15 cellular contexts compared by ENCODE assay signal in the genomic region with DNA sequence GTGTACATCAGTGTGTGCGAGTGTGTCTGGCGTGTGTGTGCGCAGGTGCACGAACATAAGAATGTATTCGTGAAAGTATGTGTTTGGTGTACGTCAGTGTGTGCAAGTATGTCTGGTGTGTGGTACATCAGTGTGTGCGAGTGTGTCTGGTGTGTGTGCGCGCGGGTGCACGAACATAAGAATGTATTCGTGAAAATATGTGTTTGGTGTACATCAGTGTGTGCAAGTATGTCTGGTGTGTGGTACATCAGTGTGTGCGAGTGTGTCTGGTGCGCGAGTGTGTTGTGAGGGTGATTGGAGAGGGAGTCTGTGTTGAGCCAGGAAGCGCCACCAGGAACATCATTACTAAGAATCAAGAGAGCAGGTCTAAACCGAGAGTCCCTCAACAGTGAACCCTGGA.
A peak's percentile ranks its signal among the peaks of the same experiment; 100 is the strongest.
DNase-seq lines count a peak whose midpoint lies in the region; ATAC-seq and TF ChIP-seq lines count a peak whose summit lies in the region.
"Had no signal": no experiment of that assay in that cellular context is flagged by ENCODE, and none has a peak within 500 bp of the region (broad histone marks: within the 10 kb centered on the region; RNA-seq: fewer than 3 reads in every experiment).

No MANE protein-coding gene starts in this region.

- no peak for TF ChIP-seq EP300 in stomach (IDR thresholded peaks at IDR 0.05)

- WGBS in stomach, 5 donors, result 82 to 86% (median 85%) methylated on average over 17 of the region's 17 CpGs

- peak overlapping the region; percentile 32 for H3K9ac ChIP-seq in SK-N-MC (ENCODE audit: insufficient read length)
- H3K9ac ChIP-seq: BLaER1 treated with 17β-estradiol and CSF1 and Interleukin-3, amounts not matched to agents 10 nM and 100 nM had no signal

- H3K36me3 Mint-ChIP-seq in activated CD8-positive, alpha-beta memory T cell treated with anti-CD3 and anti-CD28 coated beads, Interleukin-2, amount 10 ng/mL, durations not matched to agents 7 days and 5 days, result no peaks in the 10 kb centered on the region

- intact Hi-C loops in stomach (cut with DNase I; ENCODE audit: low total_unique reads), result no loop called here
- intact Hi-C loops in posterior vena cava (cut with DNase I), result no loop called here

- no peaks in the 10 kb centered on the region for H3K27me3 Mint-ChIP-seq in activated CD8-positive, alpha-beta memory T cell treated with anti-CD3 and anti-CD28 coated beads, Interleukin-2, amount 10 ng/mL, durations not matched to agents 7 days and 5 days

- H3K4me3 ChIP-seq in SK-N-MC (no peak overlapping the region), stomach (no peak overlapping the region)
- H3K4me3 ChIP-seq: BLaER1 treated with 17β-estradiol and CSF1 and Interleukin-3, amounts not matched to agents 10 nM and 100 nM; K562; PC-9 had no signal

- H3K4me1 Mint-ChIP-seq in activated CD8-positive, alpha-beta memory T cell treated with anti-CD3 and anti-CD28 coated beads, Interleukin-2, amount 10 ng/mL, durations not matched to agents 7 days and 5 days, result peaks cover 10% of the 10 kb centered on the region

- no peak overlapping the region for H3K27ac Mint-ChIP-seq in activated CD8-positive, alpha-beta memory T cell treated with anti-CD3 and anti-CD28 coated beads, Interleukin-2, amount 10 ng/mL, durations not matched to agents 7 days and 5 days

- H3K4me1 ChIP-seq in stomach, result peaks cover 0 to 6% (median 0%) of the 10 kb centered on the region in 4 donors

- TF ChIP-seq CTCF in stomach (IDR thresholded peaks at IDR 0.05), result no peak

- no peaks in the 10 kb centered on the region for H3K27me3 ChIP-seq in stomach
- H3K27me3 ChIP-seq: BLaER1 treated with 17β-estradiol and CSF1 and Interleukin-3, amounts not matched to agents 10 nM and 100 nM had no signal

- no peak for ATAC-seq in activated CD8-positive, alpha-beta memory T cell treated with anti-CD3 and anti-CD28 coated beads, Interleukin-2, amount 10 ng/mL, durations not matched to agents 7 days and 5 days
- ATAC-seq in HG03520 (IDR thresholded peaks at IDR 0.05; ENCODE audit: unreplicated experiment), result no peak
- ATAC-seq: K562 had no signal

- H3K9me3 Mint-ChIP-seq in activated CD8-positive, alpha-beta memory T cell treated with anti-CD3 and anti-CD28 coated beads, Interleukin-2, amount 10 ng/mL, durations not matched to agents 7 days and 5 days (ENCODE audit: low read depth), result no peaks in the 10 kb centered on the region

- no peak overlapping the region for H3K27ac ChIP-seq in SK-N-MC
- no peak overlapping the region for H3K27ac ChIP-seq in stomach
- H3K27ac ChIP-seq: BLaER1 treated with 17β-estradiol and CSF1 and Interleukin-3, amounts not matched to agents 10 nM and 100 nM; PC-9 had no signal

- CTCF ChIA-PET in activated CD8-positive, alpha-beta memory T cell treated with anti-CD3 and anti-CD28 coated beads, Interleukin-2, amount 10 ng/mL, durations not matched to agents 7 days and 5 days (lab: Charles Lee), result no interaction called here

- DNase-seq in activated CD8-positive, alpha-beta memory T cell treated with anti-CD3 and anti-CD28 coated beads for 24 hours, result peak; percentile 21
- DNase-seq in activated CD8-positive, alpha-beta memory T cell treated with anti-CD3 and anti-CD28 coated beads, Interleukin-2, amount 10 ng/mL, durations not matched to agents 7 days and 5 days, result no peak
- DNase-seq in SK-N-MC (ENCODE audit: low read depth, low spot score) (no peak), mesenteric fat pad (ENCODE audit: low spot score) (peak; percentile 35), stomach (peak; percentile 15), dedifferentiated amniotic fluid mesenchymal stem cell (ENCODE audit: extremely low spot score) (no peak), posterior vena cava (ENCODE audit: low spot score) (no peak)
- DNase-seq: GDM1, GOT3, NCI-H1436, NCI-H748 treated with DMSO at 0.1 percent for 48 hours, PC-9 had no signal

- TF ChIP-seq POLR2A in stomach (IDR thresholded peaks at IDR 0.05), result no peak

- H3K9me3 ChIP-seq in SK-N-MC (ENCODE audit: low read depth, low read length) (no peaks in the 10 kb centered on the region), stomach (no peaks in the 10 kb centered on the region)
- H3K9me3 ChIP-seq: BLaER1 treated with 17β-estradiol and CSF1 and Interleukin-3, amounts not matched to agents 10 nM and 100 nM had no signal

- no peak overlapping the region for H3K4me3 Mint-ChIP-seq in activated CD8-positive, alpha-beta memory T cell treated with anti-CD3 and anti-CD28 coated beads, Interleukin-2, amount 10 ng/mL, durations not matched to agents 7 days and 5 days

- H3K36me3 ChIP-seq in SK-N-MC (ENCODE audit: insufficient read depth, low read length) (no peaks in the 10 kb centered on the region), stomach (no peaks in the 10 kb centered on the region)
- H3K36me3 ChIP-seq: BLaER1 treated with 17β-estradiol and CSF1 and Interleukin-3, amounts not matched to agents 10 nM and 100 nM had no signal

Comparison
In these comparisons a context has a peak if more than half of its experiments do, and no peak if none do; other contexts are left out.
1. DNase-seq: peak in activated CD8-positive, alpha-beta memory T cell treated with anti-CD3 and anti-CD28 coated beads for 24 hours (single experiment), mesenteric fat pad (single experiment) and stomach (single experiment); none in activated CD8-positive, alpha-beta memory T cell treated with anti-CD3 and anti-CD28 coated beads, Interleukin-2, amount 10 ng/mL, durations not matched to agents 7 days and 5 days (single experiment), SK-N-MC (single experiment), dedifferentiated amniotic fluid mesenchymal stem cell (single experiment) and posterior vena cava (single experiment).